23 cellular contexts compared by ENCODE assay signal in genomic region chr15:98155356-98155755, GRCh38.
A peak's percentile ranks its signal among the peaks of the same experiment; 100 is the strongest.
DNase-seq lines count a peak whose midpoint lies in the region; ATAC-seq and TF ChIP-seq lines count a peak whose summit lies in the region.
"Had no signal": no experiment of that assay in that cellular context is flagged by ENCODE, and none has a peak within 500 bp of the region (broad histone marks: within the 10 kb centered on the region; RNA-seq: fewer than 3 reads in every experiment).

No MANE protein-coding gene starts in this region.

- H3K36me3 ChIP-seq in RWPE2 (ENCODE audit: low read depth), result no peaks in the 10 kb centered on the region
- no peaks in the 10 kb centered on the region for H3K36me3 ChIP-seq in fibroblast of lung (ENCODE audit: control insufficient read depth, insufficient read depth, low read length)
- H3K36me3 ChIP-seq in effector memory CD4-positive, alpha-beta T cell (ENCODE audit: control insufficient read depth, insufficient read depth, low read length), result no peaks in the 10 kb centered on the region
- H3K36me3 ChIP-seq: right atrium auricular region had no signal

- H3K9me3 ChIP-seq in RWPE2 (ENCODE audit: severe bottlenecking), result peaks cover 3% of the 10 kb centered on the region
- H3K9me3 ChIP-seq in fibroblast of lung (ENCODE audit: control insufficient read depth, insufficient read depth, low read depth, low read length), result no peaks in the 10 kb centered on the region
- H3K9me3 ChIP-seq in effector memory CD4-positive, alpha-beta T cell (ENCODE audit: control insufficient read depth, low read length), result no peaks in the 10 kb centered on the region
- H3K9me3 ChIP-seq: right atrium auricular region had no signal

- no peak overlapping the region for H2AFZ ChIP-seq in fibroblast of lung (ENCODE audit: low read length)

- ATAC-seq in RWPE2 (ENCODE audit: low read depth), result peak; percentile 50
- ATAC-seq: activated CD4-positive, CD25-positive, alpha-beta regulatory T cell treated with anti-CD3 and anti-CD28 coated beads, Interleukin-2, amount 50 U/mL, for 24 hours had no signal

- H3K4me2 ChIP-seq in fibroblast of lung (ENCODE audit: extremely low read depth, insufficient read depth, low read length), result no peak overlapping the region

- no peak overlapping the region for H3K9ac ChIP-seq in fibroblast of lung (ENCODE audit: insufficient read depth, low read length)

- TF ChIP-seq CTCF in RWPE2 (IDR thresholded peaks at IDR 0.05; ENCODE audit: poor library complexity, severe bottlenecking) (no peak), fibroblast of lung (conservative IDR thresholded peaks at IDR 0.05 in 1 of 2, IDR thresholded peaks at IDR 0.05 in 1 of 2; ENCODE audit: low read depth in 1 of 2, low read length in 2 of 2) (no peak)

- H3K27me3 ChIP-seq in RWPE2 (ENCODE audit: insufficient read depth, poor library complexity, severe bottlenecking) (no peaks in the 10 kb centered on the region), fibroblast of lung (ENCODE audit: control insufficient read depth, insufficient read depth, low read length) (no peaks in the 10 kb centered on the region)
- no peaks in the 10 kb centered on the region for H3K27me3 ChIP-seq in effector memory CD4-positive, alpha-beta T cell (replicated peaks; ENCODE audit: control insufficient read depth, insufficient read depth, low read length, poor library complexity, severe bottlenecking)
- H3K27me3 ChIP-seq: right atrium auricular region had no signal

- no peaks in the 10 kb centered on the region for H4K20me1 ChIP-seq in fibroblast of lung (ENCODE audit: control insufficient read depth, extremely low read depth, insufficient read depth, low read length)

- DNase-seq in A172 (ENCODE audit: low spot score) (peak; percentile 74), GM03348 (ENCODE audit: low spot score) (peak; percentile 52), RWPE2 (ENCODE audit: low spot score) (no peak), fibroblast of lung (ENCODE audit: low read depth in 2 of 2) (peak; percentile 3 to 52), NCI-H526 (lab: John Stamatoyannopoulos, UW) (no peak), nucleus accumbens (lab: John Stamatoyannopoulos, UW) (no peak)
- no peak for DNase-seq in activated CD4-positive, alpha-beta T cell treated with anti-CD3 and anti-CD28 coated beads for 1 hour
- DNase-seq in effector memory CD4-positive, alpha-beta T cell, result no peak
- DNase-seq: activated naive CD4-positive, alpha-beta T cell treated with Interleukin-2 at 50 U/mL for 16 hours; activated T-cell treated with anti-CD3 and anti-CD28 coated beads, Interleukin-2, amount 50 U/mL, for 24 hours; anterior cingulate cortex; C1 segment of cervical spinal cord; effector CD8-positive, alpha-beta T cell; GOT3; hippocampal formation; KBM-7; NCI-H1048; NCI-H2029; NCI-H446 treated with DMSO at 0.1 percent for 48 hours; NK-92 treated with Interleukin-12 subunit alpha and Interleukin-12 subunit beta, amount 100 ng/mL, for 24 hours; RPMI8226 had no signal

- H3K27ac ChIP-seq in RWPE2 (ENCODE audit: poor library complexity, severe bottlenecking) (peak overlapping the region; percentile 90), fibroblast of lung (ENCODE audit: insufficient read depth, low read length) (no peak overlapping the region)
- no peak overlapping the region for H3K27ac ChIP-seq in effector memory CD4-positive, alpha-beta T cell (ENCODE audit: insufficient read depth, low read length, poor library complexity, severe bottlenecking)
- H3K27ac ChIP-seq: right atrium auricular region had no signal

- no peaks in the 10 kb centered on the region for H3K79me2 ChIP-seq in fibroblast of lung (ENCODE audit: control insufficient read depth, insufficient read depth, low read length)

- H3K4me1 ChIP-seq in RWPE2 (ENCODE audit: insufficient read depth, poor library complexity, severe bottlenecking) (peaks cover 31% of the 10 kb centered on the region), fibroblast of lung (ENCODE audit: control insufficient read depth, extremely low read depth, insufficient read depth, low read length) (peaks cover 6% of the 10 kb centered on the region)
- no peaks in the 10 kb centered on the region for H3K4me1 ChIP-seq in effector memory CD4-positive, alpha-beta T cell (ENCODE audit: control insufficient read depth, insufficient read depth, low read length, poor library complexity, severe bottlenecking)
- H3K4me1 ChIP-seq: right atrium auricular region had no signal

- H3K4me3 ChIP-seq in RWPE2 (ENCODE audit: severe bottlenecking), result no peak overlapping the region
- H3K4me3 ChIP-seq in fibroblast of lung (replicated peaks in 1 of 4; ENCODE audit: control extremely low read depth in 1 of 4, insufficient read depth in 1 of 4, low read depth in 3 of 4, low read length in 4 of 4), result no peak overlapping the region
- no peak overlapping the region for H3K4me3 ChIP-seq in effector memory CD4-positive, alpha-beta T cell (ENCODE audit: insufficient read depth, low read depth, low read length, poor library complexity, severe bottlenecking)
- H3K4me3 ChIP-seq: right atrium auricular region had no signal

Comparison
In these comparisons a context has a peak if more than half of its experiments do, and no peak if none do; other contexts are left out.
1. DNase-seq: peak in A172 (single experiment), GM03348 (single experiment) and fibroblast of lung (2 of 2); none in RWPE2 (single experiment), NCI-H526 (0 of 2), activated CD4-positive, alpha-beta T cell treated with anti-CD3 and anti-CD28 coated beads for 1 hour (single experiment), nucleus accumbens (0 of 56) and effector memory CD4-positive, alpha-beta T cell (0 of 3).